ENCODE assay signal across 18 cellular contexts in genomic region chr7:119197172-119197871, GRCh38.
DNase-seq lines count a peak whose midpoint lies in the region; ATAC-seq and TF ChIP-seq lines count a peak whose summit lies in the region.
"Had no signal": no experiment of that assay in that cellular context is flagged by ENCODE, and none has a peak within 500 bp of the region (broad histone marks: within the 10 kb centered on the region; RNA-seq: fewer than 3 reads in every experiment).

No MANE protein-coding gene starts in this region.

- H4K8ac ChIP-seq in mesenchymal stem cell (ENCODE audit: low read length), result no peak overlapping the region

- H3K79me1 ChIP-seq in mesenchymal stem cell (replicated peaks; ENCODE audit: low read length, poor library complexity, severe bottlenecking), result no peaks in the 10 kb centered on the region

- H2BK5ac ChIP-seq in mesenchymal stem cell (ENCODE audit: low read depth, low read length, poor library complexity, severe bottlenecking), result no peak overlapping the region

- H3K4me3 ChIP-seq in KMS-11 (IDR thresholded peaks at IDR 0.05; ENCODE audit: insufficient read depth, low read depth, low read length) (no peak overlapping the region), mesenchymal stem cell (ENCODE audit: insufficient read depth in 1 of 2, low read depth in 1 of 2, low read length in 2 of 2) (no peak overlapping the region)
- H3K4me3 ChIP-seq: breast epithelium, transverse colon had no signal

- no peaks in the 10 kb centered on the region for H4K20me1 ChIP-seq in KMS-11 (ENCODE audit: insufficient read depth)

- H3K4ac ChIP-seq in mesenchymal stem cell (ENCODE audit: low read depth in 1 of 2, low read length in 2 of 2), result no peak overlapping the region

- H3K4me1 ChIP-seq in KMS-11 (ENCODE audit: low read depth, poor library complexity, severe bottlenecking) (no peaks in the 10 kb centered on the region), mesenchymal stem cell (ENCODE audit: control insufficient read depth, insufficient read depth, low read depth, low read length) (peaks cover 2% of the 10 kb centered on the region)
- H3K4me1 ChIP-seq: breast epithelium, transverse colon had no signal

- TF ChIP-seq CTCF in KMS-11 (conservative IDR thresholded peaks at IDR 0.05; ENCODE audit: low read depth, low read length), result no peak

- peak; percentile 17 for ATAC-seq in GM18870 (IDR thresholded peaks at IDR 0.05; ENCODE audit: unreplicated experiment)
- ATAC-seq in GM21528 (IDR thresholded peaks at IDR 0.05; ENCODE audit: low FRiP score, unreplicated experiment), result peak; percentile 18
- no peak for ATAC-seq in HG02763 (IDR thresholded peaks at IDR 0.05; ENCODE audit: unreplicated experiment)
- no peak for ATAC-seq in HG03280 (IDR thresholded peaks at IDR 0.05; ENCODE audit: unreplicated experiment)
- ATAC-seq: activated CD8-positive, alpha-beta memory T cell treated with anti-CD3 and anti-CD28 coated beads, Interleukin-2, amount 10 ng/mL, durations not matched to agents 7 days and 5 days; activated naive CD8-positive, alpha-beta T cell treated with anti-CD3 and anti-CD28 coated beads, Interleukin-2, amount 50 U/mL, for 24 hours; naive thymus-derived CD8-positive, alpha-beta T cell had no signal

- H3K9me3 ChIP-seq in mesenchymal stem cell (ENCODE audit: control insufficient read depth, low read length), result no peaks in the 10 kb centered on the region
- H3K9me3 ChIP-seq: breast epithelium, transverse colon had no signal

- H3K9ac ChIP-seq in KMS-11 (no peak overlapping the region), mesenchymal stem cell (ENCODE audit: low read length) (no peak overlapping the region)

- H3K18ac ChIP-seq in mesenchymal stem cell (ENCODE audit: low read depth in 1 of 2, low read length in 2 of 2), result peak overlapping the region in 1 of 2 experiments; percentile 29

- H3K4me2 ChIP-seq in KMS-11 (no peak overlapping the region), mesenchymal stem cell (ENCODE audit: low read length, poor library complexity, severe bottlenecking) (peak overlapping the region; percentile 18)

- no peak overlapping the region for H2AK5ac ChIP-seq in mesenchymal stem cell (ENCODE audit: low read length, severe bottlenecking)

- no peaks in the 10 kb centered on the region for H3K79me2 ChIP-seq in KMS-11 (ENCODE audit: insufficient read depth, low read depth)

- H2BK15ac ChIP-seq in mesenchymal stem cell (ENCODE audit: low read depth, poor library complexity, severe bottlenecking), result no peak overlapping the region

- peak overlapping the region; percentile 19; the same call in 1 of the 2 replicates for H2AFZ ChIP-seq in KMS-11 (ENCODE audit: low read depth)
- peak overlapping the region; percentile 32 for H2AFZ ChIP-seq in mesenchymal stem cell (ENCODE audit: low read depth, low read length)

- H2BK12ac ChIP-seq in mesenchymal stem cell (ENCODE audit: low read length in 2 of 2), result no peak overlapping the region

- H4K91ac ChIP-seq in mesenchymal stem cell (ENCODE audit: low read length), result no peak overlapping the region

- H3K27me3 ChIP-seq in KMS-11 (ENCODE audit: insufficient read depth, low read depth) (no peaks in the 10 kb centered on the region), mesenchymal stem cell (ENCODE audit: control insufficient read depth in 1 of 2, insufficient read depth in 1 of 2, low read length in 2 of 2) (peaks cover 0 to 7% of the 10 kb centered on the region in 2 experiments)
- H3K27me3 ChIP-seq: breast epithelium, transverse colon had no signal

- H3K27ac ChIP-seq in KMS-11 (no peak overlapping the region), mesenchymal stem cell (ENCODE audit: low read length, poor library complexity, severe bottlenecking) (no peak overlapping the region)
- H3K27ac ChIP-seq: breast epithelium, HL-60, transverse colon had no signal

- H3K36me3 ChIP-seq in KMS-11 (ENCODE audit: insufficient read depth), result no peaks in the 10 kb centered on the region
- H3K36me3 ChIP-seq in mesenchymal stem cell (ENCODE audit: control insufficient read depth in 1 of 2, insufficient read depth in 2 of 2, low read depth in 1 of 2, low read length in 2 of 2), result no peaks in the 10 kb centered on the region
- H3K36me3 ChIP-seq: breast epithelium, transverse colon had no signal

- H3K14ac ChIP-seq in mesenchymal stem cell (ENCODE audit: low read length in 2 of 2), result peak overlapping the region in 1 of 2 experiments; percentile 5

- 96% methylated on average over 9 of the region's 9 CpGs for WGBS in mesenchymal stem cell

- DNase-seq in mesenchymal stem cell, result no peak
- no peak for DNase-seq in Kasumi-1 (lab: John Stamatoyannopoulos, UW)
- no peak for DNase-seq in inferior parietal cortex (ENCODE audit: extremely low spot score)
- DNase-seq: activated CD8-positive, alpha-beta memory T cell treated with anti-CD3 and anti-CD28 coated beads, Interleukin-2, amount 10 ng/mL, durations not matched to agents 7 days and 5 days; CD4-positive, alpha-beta T cell; naive thymus-derived CD8-positive, alpha-beta T cell; NCI-H2227 treated with DMSO at 0.1 percent for 48 hours; stimulated activated CD4-positive, alpha-beta T cell treated with anti-CD3 and anti-CD28 coated beads, Interleukin-1b, Interleukin-23, amount 100 ng/mL, for 48 hours; stimulated activated naive CD8-positive, alpha-beta T cell treated with anti-CD3 and anti-CD28 coated beads, Interleukin-15, amount 100 ng/mL, for 72 hours; transverse colon had no signal

- H3K23ac ChIP-seq in mesenchymal stem cell (ENCODE audit: low read length in 2 of 2), result no peak overlapping the region

- H2BK120ac ChIP-seq in mesenchymal stem cell (ENCODE audit: low read depth, low read length), result no peak overlapping the region

Comparison
In these comparisons a context has a peak if more than half of its experiments do, and no peak if none do; other contexts are left out.
1. ATAC-seq: peak in GM18870 (single experiment) and GM21528 (single experiment); none in HG02763 (single experiment) and HG03280 (single experiment).